In genomic region chr6:1383729-1384548, GRCh38 we compare ENCODE assay signal across 18 cellular contexts. TPM values are rescaled to one million over a fixed set of nuclear protein-coding genes. Genes with fewer than 3 reads are reported as not detected.
A peak's percentile ranks its signal among the peaks of the same experiment; 100 is the strongest.
DNase-seq lines count a peak whose midpoint lies in the region; ATAC-seq and TF ChIP-seq lines count a peak whose summit lies in the region.
"Had no signal": no experiment of that assay in that cellular context is flagged by ENCODE, and none has a peak within 500 bp of the region (broad histone marks: within the 10 kb centered on the region; RNA-seq: fewer than 3 reads in every experiment).

No MANE protein-coding gene starts in this region.

- H3K4me3 ChIP-seq in esophagus muscularis mucosa (peak overlapping the region; percentile 60 to 86 (median 74)), mucosa of rectum (ENCODE audit: low read length in 2 of 2) (peak overlapping the region in 1 of 2 donors; percentile 30), upper lobe of right lung (peak overlapping the region; percentile 8), SJCRH30 (no peak overlapping the region)

- no peaks in the 10 kb centered on the region for H3K9me3 Mint-ChIP-seq in natural killer cell treated with Interleukin-12 subunit alpha and Interleukin-12 subunit beta and Interleukin-15 and Interleukin-18, amount 100 ng/mL, for 72 hours
- H3K9me3 Mint-ChIP-seq: activated B cell treated with CpG ODN at 0.5 μM for 24 hours; central memory CD8-positive, alpha-beta T cell; memory B cell had no signal

- H3K36me3 ChIP-seq in esophagus muscularis mucosa (no peaks in the 10 kb centered on the region), mucosa of rectum (ENCODE audit: control insufficient read depth in 2 of 2, insufficient read depth in 2 of 2, low read length in 2 of 2) (no peaks in the 10 kb centered on the region), upper lobe of right lung (no peaks in the 10 kb centered on the region), SJCRH30 (no peaks in the 10 kb centered on the region)

- TF ChIP-seq CTCF in esophagus muscularis mucosa (IDR thresholded peaks at IDR 0.05) (no peak), upper lobe of right lung (IDR thresholded peaks at IDR 0.05) (no peak)

- intact Hi-C loops in esophagus muscularis mucosa (cut with DNase I), result loop anchor here (5.0 kb wide), 2 partner anchors 72 to 587 kb away; partner anchors contain the start of gene FOXQ1
- intact Hi-C loops in upper lobe of right lung (cut with DNase I), result loop anchor here (10.0 kb wide), 2 partner anchors 69 to 589 kb away; partner anchors contain the start of gene FOXQ1

- H3K4me3 Mint-ChIP-seq in natural killer cell treated with Interleukin-12 subunit alpha and Interleukin-12 subunit beta and Interleukin-15 and Interleukin-18, amount 100 ng/mL, for 72 hours, result no peak overlapping the region
- H3K4me3 Mint-ChIP-seq: activated B cell treated with CpG ODN at 0.5 μM for 24 hours; central memory CD8-positive, alpha-beta T cell; memory B cell had no signal

- peaks cover 15% of the 10 kb centered on the region in 2 donors for H3K4me1 Mint-ChIP-seq in natural killer cell treated with Interleukin-12 subunit alpha and Interleukin-12 subunit beta and Interleukin-15 and Interleukin-18, amount 100 ng/mL, for 72 hours (ENCODE audit: low read depth in 2 of 2)

- H3K27me3 ChIP-seq in esophagus muscularis mucosa (peaks cover 0 to 64% (median under 1%) of the 10 kb centered on the region in 4 donors), mucosa of rectum (ENCODE audit: control insufficient read depth in 2 of 2, insufficient read depth in 2 of 2, low read length in 2 of 2) (peaks cover 56 to 67% of the 10 kb centered on the region in 2 donors), upper lobe of right lung (peaks cover 100% of the 10 kb centered on the region), SJCRH30 (no peaks in the 10 kb centered on the region)

- H3K27ac ChIP-seq in esophagus muscularis mucosa (replicated peaks in 1 of 4) (peak overlapping the region; percentile 90 to 97 (median 94)), mucosa of rectum (ENCODE audit: low read depth in 2 of 2, low read length in 2 of 2) (peak overlapping the region; percentile 80 to 82), upper lobe of right lung (peak overlapping the region; percentile 76), SJCRH30 (no peak overlapping the region)

- H3K36me3 Mint-ChIP-seq in natural killer cell treated with Interleukin-12 subunit alpha and Interleukin-12 subunit beta and Interleukin-15 and Interleukin-18, amount 100 ng/mL, for 72 hours, result no peaks in the 10 kb centered on the region
- H3K36me3 Mint-ChIP-seq: CD8-positive, alpha-beta memory T cell; memory B cell had no signal

- H3K27ac Mint-ChIP-seq in natural killer cell treated with Interleukin-12 subunit alpha and Interleukin-12 subunit beta and Interleukin-15 and Interleukin-18, amount 100 ng/mL, for 72 hours, result no peak overlapping the region
- H3K27ac Mint-ChIP-seq: activated B cell treated with CpG ODN at 0.5 μM for 24 hours; CD8-positive, alpha-beta memory T cell; memory B cell; progenitor cell of endocrine pancreas had no signal

- TF ChIP-seq POLR2A in esophagus muscularis mucosa (IDR thresholded peaks at IDR 0.05; ENCODE audit: low read depth), result no peak

- H3K9me3 ChIP-seq in esophagus muscularis mucosa, result no peaks in the 10 kb centered on the region
- H3K9me3 ChIP-seq in mucosa of rectum (ENCODE audit: control insufficient read depth in 2 of 2, low read length in 2 of 2), result no peaks in the 10 kb centered on the region
- H3K9me3 ChIP-seq in upper lobe of right lung, result no peaks in the 10 kb centered on the region
- no peaks in the 10 kb centered on the region for H3K9me3 ChIP-seq in SJCRH30 (replicated peaks)

- DNase-seq in activated CD8-positive, alpha-beta memory T cell treated with anti-CD3 and anti-CD28 coated beads for 24 hours, result peak; percentile 56
- DNase-seq in activated CD8-positive, alpha-beta memory T cell treated with anti-CD3 and anti-CD28 coated beads, Interleukin-2, amount 50 U/mL, for 48 hours, result no peak
- no peak for DNase-seq in esophagus muscularis mucosa (ENCODE audit: extremely low spot score)
- no peak for DNase-seq in upper lobe of right lung
- no peak for DNase-seq in natural killer cell treated with Interleukin-12 subunit alpha and Interleukin-12 subunit beta and Interleukin-15 and Interleukin-18, amount 100 ng/mL, for 72 hours (ENCODE audit: low spot score)
- no peak for DNase-seq in SJCRH30
- DNase-seq in stimulated activated CD4-positive, alpha-beta T cell treated with anti-CD3 and anti-CD28 coated beads, Interleukin-4, amount 100 ng/mL, for 1 hour, result no peak
- DNase-seq: activated B cell treated with CpG ODN at 0.5 μM for 24 hours; CD8-positive, alpha-beta memory T cell; GDM1; NCI-H1105; NCI-H345; stimulated activated CD4-positive, alpha-beta T cell treated with anti-CD3 and anti-CD28 coated beads, Interleukin-2, amount 100 ng/mL, for 24 hours had no signal

- H3K27me3 Mint-ChIP-seq in natural killer cell treated with Interleukin-12 subunit alpha and Interleukin-12 subunit beta and Interleukin-15 and Interleukin-18, amount 100 ng/mL, for 72 hours, result peaks cover 55 to 66% of the 10 kb centered on the region in 2 donors

- WGBS in esophagus muscularis mucosa, result 41% methylated on average over 35 of the region's 71 CpGs

- H3K4me1 ChIP-seq in esophagus muscularis mucosa (peaks cover 41 to 94% (median 83%) of the 10 kb centered on the region in 4 donors), mucosa of rectum (ENCODE audit: control insufficient read depth in 2 of 2, insufficient read depth in 2 of 2, low read length in 2 of 2) (peaks cover 0 to 2% of the 10 kb centered on the region in 2 donors), upper lobe of right lung (peaks cover 16% of the 10 kb centered on the region), SJCRH30 (no peaks in the 10 kb centered on the region)

- peak overlapping the region in 1 of 2 donors; percentile 51 for H3K9ac ChIP-seq in mucosa of rectum (ENCODE audit: low read depth in 1 of 2, low read length in 2 of 2)

- ATAC-seq in upper lobe of right lung, result peak; percentile 11
- no peak for ATAC-seq in natural killer cell treated with Interleukin-12 subunit alpha and Interleukin-12 subunit beta and Interleukin-15 and Interleukin-18, amount 100 ng/mL, for 72 hours

- no peak for TF ChIP-seq EP300 in esophagus muscularis mucosa (IDR thresholded peaks at IDR 0.05)

RNA-seq across cellular contexts. Expression of gene FOXF2, which starts 5.4 kb away (rescaled TPM):
- 100 to 1,000 TPM in 3 of 4 donors, 10 to 100 TPM in 1; 66.6 to 170 (median 120) TPM for total RNA-seq in esophagus muscularis mucosa
- 15.7 TPM for total RNA-seq in upper lobe of right lung
- total RNA-seq in natural killer cell treated with Interleukin-12 subunit alpha and Interleukin-12 subunit beta and Interleukin-15 and Interleukin-18, amount 100 ng/mL, for 72 hours, result not detected
- total RNA-seq in SJCRH30 (2014; rRNA removed; shearing (Covaris generic)), result 2.8 and 3.7 TPM in 2 replicates
- total RNA-seq: activated B cell treated with CpG ODN at 0.5 μM for 24 hours; CD8-positive, alpha-beta memory T cell; OCI-LY7; progenitor cell of endocrine pancreas had no signal
